ENCODE assay signal across 2 cellular contexts in genomic region chr3:159838936-159839335, GRCh38.
TF ChIP-seq lines count a peak whose summit lies in the region.

No MANE protein-coding gene starts in this region.

TF ChIP-seq in SK-N-SH, 30 proteins besides CTCF, POLR2A, EP300 and RAD21 (continued from another document):
- TF ChIP-seq, protein P1, sequence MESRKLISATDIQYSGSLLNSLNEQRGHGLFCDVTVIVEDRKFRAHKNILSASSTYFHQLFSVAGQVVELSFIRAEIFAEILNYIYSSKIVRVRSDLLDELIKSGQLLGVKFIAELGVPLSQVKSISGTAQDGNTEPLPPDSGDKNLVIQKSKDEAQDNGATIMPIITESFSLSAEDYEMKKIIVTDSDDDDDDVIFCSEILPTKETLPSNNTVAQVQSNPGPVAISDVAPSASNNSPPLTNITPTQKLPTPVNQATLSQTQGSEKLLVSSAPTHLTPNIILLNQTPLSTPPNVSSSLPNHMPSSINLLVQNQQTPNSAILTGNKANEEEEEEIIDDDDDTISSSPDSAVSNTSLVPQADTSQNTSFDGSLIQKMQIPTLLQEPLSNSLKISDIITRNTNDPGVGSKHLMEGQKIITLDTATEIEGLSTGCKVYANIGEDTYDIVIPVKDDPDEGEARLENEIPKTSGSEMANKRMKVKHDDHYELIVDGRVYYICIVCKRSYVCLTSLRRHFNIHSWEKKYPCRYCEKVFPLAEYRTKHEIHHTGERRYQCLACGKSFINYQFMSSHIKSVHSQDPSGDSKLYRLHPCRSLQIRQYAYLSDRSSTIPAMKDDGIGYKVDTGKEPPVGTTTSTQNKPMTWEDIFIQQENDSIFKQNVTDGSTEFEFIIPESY (IDR thresholded peaks at IDR 0.05; ENCODE audit: borderline replicate concordance, low read depth), result no peak
- TF ChIP-seq TAF1 (IDR thresholded peaks at IDR 0.05; ENCODE audit: borderline replicate concordance, low read depth, low read length), result no peak
- TF ChIP-seq MXI1 (IDR thresholded peaks at IDR 0.05; ENCODE audit: low read depth, low read length), result no peak
- no peak for TF ChIP-seq RFX5 (IDR thresholded peaks at IDR 0.05; ENCODE audit: low read length)
- TF ChIP-seq TEAD4 (IDR thresholded peaks at IDR 0.05; ENCODE audit: borderline replicate concordance, insufficient read depth), result no peak
- no peak for TF ChIP-seq SIN3A (IDR thresholded peaks at IDR 0.05; ENCODE audit: borderline replicate concordance, low read depth, low read length)
- TF ChIP-seq PBX3 (IDR thresholded peaks at IDR 0.05), result no peak
- no peak for TF ChIP-seq ELF1 (IDR thresholded peaks at IDR 0.05)
- TF ChIP-seq MEF2A (IDR thresholded peaks at IDR 0.05; ENCODE audit: borderline replicate concordance, low read depth), result no peak
- TF ChIP-seq, protein P2, sequence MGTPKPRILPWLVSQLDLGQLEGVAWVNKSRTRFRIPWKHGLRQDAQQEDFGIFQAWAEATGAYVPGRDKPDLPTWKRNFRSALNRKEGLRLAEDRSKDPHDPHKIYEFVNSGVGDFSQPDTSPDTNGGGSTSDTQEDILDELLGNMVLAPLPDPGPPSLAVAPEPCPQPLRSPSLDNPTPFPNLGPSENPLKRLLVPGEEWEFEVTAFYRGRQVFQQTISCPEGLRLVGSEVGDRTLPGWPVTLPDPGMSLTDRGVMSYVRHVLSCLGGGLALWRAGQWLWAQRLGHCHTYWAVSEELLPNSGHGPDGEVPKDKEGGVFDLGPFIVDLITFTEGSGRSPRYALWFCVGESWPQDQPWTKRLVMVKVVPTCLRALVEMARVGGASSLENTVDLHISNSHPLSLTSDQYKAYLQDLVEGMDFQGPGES (IDR thresholded peaks at IDR 0.05; ENCODE audit: low read depth, low read length), result no peak
- TF ChIP-seq, protein P3, sequence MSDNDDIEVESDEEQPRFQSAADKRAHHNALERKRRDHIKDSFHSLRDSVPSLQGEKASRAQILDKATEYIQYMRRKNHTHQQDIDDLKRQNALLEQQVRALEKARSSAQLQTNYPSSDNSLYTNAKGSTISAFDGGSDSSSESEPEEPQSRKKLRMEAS (IDR thresholded peaks at IDR 0.05; ENCODE audit: low read depth), result no peak
- no peak for TF ChIP-seq TCF12 (IDR thresholded peaks at IDR 0.05)
- no peak for TF ChIP-seq JUND (IDR thresholded peaks at IDR 0.05)
TF ChIP-seq in SK-N-SH: peak in this region for 0.

TF ChIP-seq in SK-N-SH treated with all-trans-retinoic acid at 6 μM for 48 hours, 23 proteins besides CTCF, POLR2A, EP300 and RAD21 (continued from another document):
- no peak for TF ChIP-seq TSHZ2 (CRISPR knock-in tag; IDR thresholded peaks at IDR 0.05)
- TF ChIP-seq, protein P4, sequence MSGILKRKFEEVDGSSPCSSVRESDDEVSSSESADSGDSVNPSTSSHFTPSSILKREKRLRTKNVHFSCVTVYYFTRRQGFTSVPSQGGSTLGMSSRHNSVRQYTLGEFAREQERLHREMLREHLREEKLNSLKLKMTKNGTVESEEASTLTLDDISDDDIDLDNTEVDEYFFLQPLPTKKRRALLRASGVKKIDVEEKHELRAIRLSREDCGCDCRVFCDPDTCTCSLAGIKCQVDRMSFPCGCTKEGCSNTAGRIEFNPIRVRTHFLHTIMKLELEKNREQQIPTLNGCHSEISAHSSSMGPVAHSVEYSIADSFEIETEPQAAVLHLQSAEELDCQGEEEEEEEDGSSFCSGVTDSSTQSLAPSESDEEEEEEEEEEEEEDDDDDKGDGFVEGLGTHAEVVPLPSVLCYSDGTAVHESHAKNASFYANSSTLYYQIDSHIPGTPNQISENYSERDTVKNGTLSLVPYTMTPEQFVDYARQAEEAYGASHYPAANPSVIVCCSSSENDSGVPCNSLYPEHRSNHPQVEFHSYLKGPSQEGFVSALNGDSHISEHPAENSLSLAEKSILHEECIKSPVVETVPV (CRISPR knock-in tag; IDR thresholded peaks at IDR 0.05), result no peak
- TF ChIP-seq ESRRG (CRISPR knock-in tag; IDR thresholded peaks at IDR 0.05), result no peak
- TF ChIP-seq GLIS3 (CRISPR knock-in tag; IDR thresholded peaks at IDR 0.05), result no peak
- no peak for TF ChIP-seq CREB5 (CRISPR knock-in tag; IDR thresholded peaks at IDR 0.05; ENCODE audit: low read depth)
- TF ChIP-seq ARNTL (CRISPR knock-in tag; IDR thresholded peaks at IDR 0.05; ENCODE audit: borderline replicate concordance, low read depth), result no peak
- TF ChIP-seq PATZ1 (CRISPR knock-in tag; IDR thresholded peaks at IDR 0.05; ENCODE audit: borderline replicate concordance), result no peak
- TF ChIP-seq ZNF565 (CRISPR knock-in tag; conservative IDR thresholded peaks at IDR 0.05; ENCODE audit: low read depth), result no peak
- TF ChIP-seq OSR1 (CRISPR knock-in tag; IDR thresholded peaks at IDR 0.05), result no peak
TF ChIP-seq in SK-N-SH treated with all-trans-retinoic acid at 6 μM for 48 hours: peak in this region for 0.
